29 cellular contexts compared by ENCODE assay signal in genomic region chr3:66427352-66427751, GRCh38.
DNase-seq lines count a peak whose midpoint lies in the region; ATAC-seq, FAIRE-seq and TF ChIP-seq lines count a peak whose summit lies in the region.
"Had no signal": no experiment of that assay in that cellular context is flagged by ENCODE, and none has a peak within 500 bp of the region (broad histone marks: within the 10 kb centered on the region; RNA-seq: fewer than 3 reads in every experiment).

No MANE protein-coding gene starts in this region.

- no TSS peak for BruUV-seq in PC-9 (replicated peaks; lab: Mats Ljungman, UMichigan)

- no peak overlapping the region for H2AFZ ChIP-seq in PC-9

- intact Hi-C loops in cardiac septum (cut with DNase I) (no loop called here), left ventricle myocardium superior (cut with micrococcal nuclease) (no loop called here), pancreas (cut with DNase I) (no loop called here), vagina (cut with DNase I) (loop anchor here (10.0 kb wide), 1 partner anchor 57 kb away; no protein-coding TSS in a partner anchor), PC-9 (cut with micrococcal nuclease; ENCODE audit: unreplicated experiment) (no loop called here)

- no peaks in the 10 kb centered on the region for H3K9me2 ChIP-seq in PC-9 (ENCODE audit: insufficient read depth)

- H3K36me3 ChIP-seq in pancreas: no peaks in the 10 kb centered on the region
- H3K36me3 ChIP-seq in vagina: no peaks in the 10 kb centered on the region
- H3K36me3 ChIP-seq in PC-9 (ENCODE audit: low read depth): no peaks in the 10 kb centered on the region

- TF ChIP-seq POLR2A in vagina (IDR thresholded peaks at IDR 0.05): no peak

- H3K4me1 ChIP-seq in pancreas (peaks cover 52 to 67% (median 61%) of the 10 kb centered on the region in 3 donors), vagina (peaks cover 59% of the 10 kb centered on the region), PC-9 (replicated peaks; ENCODE audit: insufficient read depth) (no peaks in the 10 kb centered on the region; the same call in 1 of the 2 replicates)

- no peak for TF ChIP-seq CTCF in pancreas (IDR thresholded peaks at IDR 0.05)
- no peak for TF ChIP-seq CTCF in vagina (IDR thresholded peaks at IDR 0.05)
- TF ChIP-seq CTCF in PC-9 (conservative IDR thresholded peaks at IDR 0.05): no peak

- no peak overlapping the region for H3K4me3 ChIP-seq in pancreas
- H3K4me3 ChIP-seq in vagina: no peak overlapping the region
- no peak overlapping the region for H3K4me3 ChIP-seq in PC-9
- H3K4me3 ChIP-seq: esophagus squamous epithelium had no signal

- no peaks in the 10 kb centered on the region for H3K9me3 ChIP-seq in pancreas
- H3K9me3 ChIP-seq in vagina: no peaks in the 10 kb centered on the region
- H3K9me3 ChIP-seq in PC-9 (ENCODE audit: insufficient read depth, low read depth): no peaks in the 10 kb centered on the region

- no peak overlapping the region for H3K4me2 ChIP-seq in PC-9

- peak overlapping the region; percentile 1 for H3K27ac ChIP-seq in caudate nucleus (ENCODE audit: low read depth, low read length)
- H3K27ac ChIP-seq in pancreas: peak overlapping the region; percentile 2 to 86 (median 42)
- peak overlapping the region; percentile 72 for H3K27ac ChIP-seq in vagina
- H3K27ac ChIP-seq in PC-9: no peak overlapping the region
- H3K27ac ChIP-seq: foreskin keratinocyte had no signal

- DNase-seq in cardiac septum (ENCODE audit: low spot score) (peak; percentile 20), left ventricle myocardium superior (no peak), caudate nucleus (lab: John Stamatoyannopoulos, UW) (no peak), pancreas (no peak), vagina (ENCODE audit: extremely low spot score in 2 of 2) (no peak), PC-9 (no peak), Kasumi-1 (lab: John Stamatoyannopoulos, UW) (no peak)
- DNase-seq: activated CD4-positive, alpha-beta memory T cell treated with anti-CD3 and anti-CD28 coated beads, Interleukin-2, amount 10 ng/mL, durations not matched to agents 7 days and 5 days; activated CD4-positive, CD25-positive, alpha-beta regulatory T cell treated with anti-CD3 and anti-CD28 coated beads, Interleukin-2, amount 50 U/mL, for 72 hours; activated CD8-positive, alpha-beta memory T cell treated with anti-CD3 and anti-CD28 coated beads, Interleukin-2, amount 50 U/mL, for 48 hours; activated naive CD4-positive, alpha-beta T cell treated with anti-CD3 and anti-CD28 coated beads, Interleukin-2, amount 50 U/mL, for 16 hours; central memory CD4-positive, alpha-beta T cell; DMS79 treated with DMSO at 0.1 percent for 48 hours; esophagus squamous epithelium; foreskin keratinocyte; GDM1; GOT3; HFFc6; NCI-H146; NCI-H226; NCI-H69; Right ventricle myocardium superior; stimulated activated CD4-positive, alpha-beta T cell treated with anti-CD3 and anti-CD28 coated beads, Interleukin-4, amount 100 ng/mL, for 1 hour; T-helper 2 cell; trophoblast cell had no signal

- 80 to 88% methylated on average over 3 of the region's 3 CpGs for WGBS in pancreas, 2 donors

- no peaks in the 10 kb centered on the region for H3K27me3 ChIP-seq in pancreas
- no peaks in the 10 kb centered on the region for H3K27me3 ChIP-seq in vagina
- peaks cover 4% of the 10 kb centered on the region; the same call in 1 of the 2 replicates for H3K27me3 ChIP-seq in PC-9 (ENCODE audit: insufficient read depth, low read depth)
- H3K27me3 ChIP-seq: esophagus squamous epithelium, foreskin keratinocyte had no signal

- POLR2A ChIA-PET in PC-9 (lab: Charles Lee; ENCODE audit: unreplicated experiment): no interaction called here

- CTCF ChIA-PET in PC-9 (lab: Charles Lee): no interaction called here

- no peak for ATAC-seq in left ventricle myocardium superior
- no peak for ATAC-seq in pancreas
- no peak for ATAC-seq in GM21529 (IDR thresholded peaks at IDR 0.05; ENCODE audit: unreplicated experiment)
- ATAC-seq: foreskin keratinocyte, Panc1, sciatic nerve had no signal

- H3K79me2 ChIP-seq in PC-9 (ENCODE audit: low read depth): no peaks in the 10 kb centered on the region

- FAIRE-seq in pancreas (lab: Jason Lieb, UNC): no peak
- FAIRE-seq: endometrium had no signal

- H3F3A ChIP-seq in PC-9 (ENCODE audit: insufficient read depth, low read depth): no peaks in the 10 kb centered on the region

- no peaks in the 10 kb centered on the region for H4K20me1 ChIP-seq in PC-9 (ENCODE audit: insufficient read depth)
